In the genomic region with DNA sequence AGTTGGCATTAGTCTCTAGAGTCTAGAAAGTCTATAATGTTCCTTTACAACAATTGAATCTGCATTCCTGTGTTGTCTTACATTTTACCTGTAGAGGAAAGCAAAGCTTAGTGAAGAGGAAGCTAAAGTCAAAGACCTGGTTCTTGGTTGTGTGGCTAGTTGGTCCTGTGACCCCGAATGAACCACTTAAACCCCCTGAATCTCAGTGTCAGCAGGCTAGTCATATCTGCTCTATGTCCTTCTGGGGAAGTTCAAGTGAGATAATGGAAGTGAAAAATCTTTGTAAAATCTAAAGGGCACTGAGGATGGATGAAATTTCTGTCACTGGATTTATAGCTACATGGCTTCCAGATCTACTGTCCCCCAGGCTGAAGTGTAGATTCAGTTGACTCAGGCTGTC, we compare ENCODE assay signal across 38 cellular contexts. TPM values are rescaled to one million over a fixed set of nuclear protein-coding genes. Genes with fewer than 3 reads are reported as not detected.
"Had no signal": no experiment of that assay in that cellular context is flagged by ENCODE, and none has a peak within 500 bp of the region (broad histone marks: within the 10 kb centered on the region; RNA-seq: fewer than 3 reads in every experiment).

No MANE protein-coding gene starts in this region.

- H3K27me3 Mint-ChIP-seq: brain had no signal

- H3K9me3 Mint-ChIP-seq: activated naive CD4-positive, alpha-beta T cell treated with anti-CD3 and anti-CD28 coated beads for 36 hours; activated naive CD4-positive, alpha-beta T cell treated with anti-CD3 and anti-CD28 coated beads, Interleukin-2, amount 10 ng/mL, durations not matched to agents 7 days and 5 days; activated naive CD4-positive, alpha-beta T cell treated with anti-CD3 and anti-CD28 coated beads, Interleukin-2, amount 50 U/mL, for 24 hours; activated naive CD4-positive, alpha-beta T cell treated with anti-CD3 and anti-CD28 coated beads, Interleukin-2, amount 50 U/mL, for 72 hours; activated naive CD8-positive, alpha-beta T cell treated with anti-CD3 and anti-CD28 coated beads for 36 hours; activated naive CD8-positive, alpha-beta T cell treated with anti-CD3 and anti-CD28 coated beads, Interleukin-2, amount 10 ng/mL, durations not matched to agents 7 days and 5 days; activated naive CD8-positive, alpha-beta T cell treated with anti-CD3 and anti-CD28 coated beads, Interleukin-2, amount 50 U/mL, for 24 hours; activated T-cell treated with anti-CD3 and anti-CD28 coated beads, Interleukin-2, amount 50 U/mL, for 24 hours; activated T-cell treated with anti-CD3 and anti-CD28 coated beads, Interleukin-2, amount 50 U/mL, for 4 hours; activated T-cell treated with anti-CD3 and anti-CD28 coated beads, Interleukin-2, amount 50 U/mL, for 72 hours; activated T-helper 1 cell treated with anti-CD3 and anti-CD28 coated beads, Interleukin-12 subunit alpha, Interleukin-12 subunit beta, Interleukin-2, Interleukin-4 antibody, amounts not matched to agents 30 ng/mL and 10 ng/mL and 1 ng/mL, durations not matched to agents 14 hours and 24 hours and 36 hours; activated T-helper 17 cell treated with anti-CD3 and anti-CD28 coated beads, Interleukin-2, amount 50 U/mL, for 72 hours; activated T-helper 2 cell treated with anti-CD3 and anti-CD28 coated beads, Interferon-gamma antibody, Interleukin-2, Interleukin-4, amounts not matched to agents 10 μg/mL and 5 μg/mL and 100 μg/mL, durations not matched to agents 14 hours and 24 hours and 36 hours; brain; central memory CD8-positive, alpha-beta T cell had no signal

- H3K4me1 Mint-ChIP-seq: activated naive CD4-positive, alpha-beta T cell treated with anti-CD3 and anti-CD28 coated beads, Interleukin-2, amount 10 ng/mL, durations not matched to agents 7 days and 5 days; activated naive CD4-positive, alpha-beta T cell treated with anti-CD3 and anti-CD28 coated beads, Interleukin-2, amount 50 U/mL, for 24 hours; activated naive CD8-positive, alpha-beta T cell treated with anti-CD3 and anti-CD28 coated beads for 36 hours; activated naive CD8-positive, alpha-beta T cell treated with anti-CD3 and anti-CD28 coated beads, Interleukin-2, amount 10 ng/mL, durations not matched to agents 7 days and 5 days; activated naive CD8-positive, alpha-beta T cell treated with anti-CD3 and anti-CD28 coated beads, Interleukin-2, amount 50 U/mL, for 24 hours; activated T-helper 17 cell treated with anti-CD3 and anti-CD28 coated beads, Interleukin-2, amount 50 U/mL, for 72 hours; central memory CD8-positive, alpha-beta T cell had no signal

- ATAC-seq: activated naive CD4-positive, alpha-beta T cell treated with anti-CD3 and anti-CD28 coated beads, Interleukin-2, amount 50 U/mL, for 72 hours; activated naive CD8-positive, alpha-beta T cell treated with anti-CD3 and anti-CD28 coated beads, Interleukin-2, amount 50 U/mL, for 24 hours; activated T-helper 17 cell treated with anti-CD3 and anti-CD28 coated beads, Interleukin-2, amount 50 U/mL, for 72 hours; body of pancreas had no signal

- H3K27ac Mint-ChIP-seq: activated naive CD4-positive, alpha-beta T cell treated with anti-CD3 and anti-CD28 coated beads for 36 hours; activated naive CD4-positive, alpha-beta T cell treated with anti-CD3 and anti-CD28 coated beads, Interleukin-2, amount 10 ng/mL, durations not matched to agents 7 days and 5 days; activated naive CD4-positive, alpha-beta T cell treated with anti-CD3 and anti-CD28 coated beads, Interleukin-2, amount 50 U/mL, for 24 hours; activated naive CD4-positive, alpha-beta T cell treated with anti-CD3 and anti-CD28 coated beads, Interleukin-2, amount 50 U/mL, for 72 hours; activated naive CD8-positive, alpha-beta T cell; activated naive CD8-positive, alpha-beta T cell treated with anti-CD3 and anti-CD28 coated beads for 36 hours; activated naive CD8-positive, alpha-beta T cell treated with anti-CD3 and anti-CD28 coated beads, Interleukin-2, amount 10 ng/mL, durations not matched to agents 7 days and 5 days; activated naive CD8-positive, alpha-beta T cell treated with anti-CD3 and anti-CD28 coated beads, Interleukin-2, amount 50 U/mL, for 24 hours; activated T-cell treated with anti-CD3 and anti-CD28 coated beads, Interleukin-2, amount 50 U/mL, for 24 hours; activated T-cell treated with anti-CD3 and anti-CD28 coated beads, Interleukin-2, amount 50 U/mL, for 72 hours; activated T-helper 1 cell treated with anti-CD3 and anti-CD28 coated beads, Interleukin-12 subunit alpha, Interleukin-12 subunit beta, Interleukin-2, Interleukin-4 antibody, amounts not matched to agents 30 ng/mL and 10 ng/mL and 1 ng/mL, durations not matched to agents 14 hours and 24 hours and 36 hours; activated T-helper 17 cell treated with anti-CD3 and anti-CD28 coated beads, Interleukin-2, amount 50 U/mL, for 72 hours; activated T-helper 2 cell treated with anti-CD3 and anti-CD28 coated beads, Interferon-gamma antibody, Interleukin-2, Interleukin-4, amounts not matched to agents 10 μg/mL and 5 μg/mL and 100 μg/mL, durations not matched to agents 14 hours and 24 hours and 36 hours; brain had no signal

- H3K4me3 Mint-ChIP-seq: activated naive CD4-positive, alpha-beta T cell treated with anti-CD3 and anti-CD28 coated beads for 36 hours; activated naive CD4-positive, alpha-beta T cell treated with anti-CD3 and anti-CD28 coated beads, Interleukin-2, amount 10 ng/mL, durations not matched to agents 7 days and 5 days; activated naive CD4-positive, alpha-beta T cell treated with anti-CD3 and anti-CD28 coated beads, Interleukin-2, amount 50 U/mL, for 24 hours; activated naive CD8-positive, alpha-beta T cell; activated naive CD8-positive, alpha-beta T cell treated with anti-CD3 and anti-CD28 coated beads for 36 hours; activated naive CD8-positive, alpha-beta T cell treated with anti-CD3 and anti-CD28 coated beads, Interleukin-2, amount 10 ng/mL, durations not matched to agents 7 days and 5 days; activated naive CD8-positive, alpha-beta T cell treated with anti-CD3 and anti-CD28 coated beads, Interleukin-2, amount 50 U/mL, for 24 hours; activated T-cell treated with anti-CD3 and anti-CD28 coated beads, Interleukin-2, amount 50 U/mL, for 24 hours; activated T-cell treated with anti-CD3 and anti-CD28 coated beads, Interleukin-2, amount 50 U/mL, for 4 hours; activated T-cell treated with anti-CD3 and anti-CD28 coated beads, Interleukin-2, amount 50 U/mL, for 72 hours; activated T-helper 1 cell treated with anti-CD3 and anti-CD28 coated beads, Interleukin-12 subunit alpha, Interleukin-12 subunit beta, Interleukin-2, Interleukin-4 antibody, amounts not matched to agents 30 ng/mL and 10 ng/mL and 1 ng/mL, durations not matched to agents 14 hours and 24 hours and 36 hours; activated T-helper 17 cell treated with anti-CD3 and anti-CD28 coated beads, Interleukin-2, amount 50 U/mL, for 72 hours; brain; central memory CD8-positive, alpha-beta T cell had no signal

- H3K36me3 Mint-ChIP-seq: activated naive CD4-positive, alpha-beta T cell treated with anti-CD3 and anti-CD28 coated beads, Interleukin-2, amount 10 ng/mL, durations not matched to agents 7 days and 5 days; activated naive CD4-positive, alpha-beta T cell treated with anti-CD3 and anti-CD28 coated beads, Interleukin-2, amount 50 U/mL, for 24 hours; activated naive CD4-positive, alpha-beta T cell treated with anti-CD3 and anti-CD28 coated beads, Interleukin-2, amount 50 U/mL, for 72 hours; activated naive CD8-positive, alpha-beta T cell; activated naive CD8-positive, alpha-beta T cell treated with anti-CD3 and anti-CD28 coated beads for 36 hours; activated naive CD8-positive, alpha-beta T cell treated with anti-CD3 and anti-CD28 coated beads, Interleukin-2, amount 10 ng/mL, durations not matched to agents 7 days and 5 days had no signal

- DNase-seq: activated effector memory CD4-positive, alpha-beta T cell treated with anti-CD3 and anti-CD28 coated beads, Interleukin-2, amount 50 U/mL, for 16 hours; activated effector memory CD4-positive, alpha-beta T cell treated with Interleukin-2 at 50 U/mL for 16 hours; activated gamma-delta T cell; activated gamma-delta T cell treated with Interleukin-2 at 50 U/mL for 16 hours; activated naive CD4-positive, alpha-beta T cell; activated naive CD4-positive, alpha-beta T cell treated with anti-CD3 and anti-CD28 coated beads for 36 hours; activated naive CD4-positive, alpha-beta T cell treated with anti-CD3 and anti-CD28 coated beads, Interleukin-2, amount 10 ng/mL, durations not matched to agents 7 days and 5 days; activated naive CD4-positive, alpha-beta T cell treated with anti-CD3 and anti-CD28 coated beads, Interleukin-2, amount 50 U/mL, for 16 hours; activated naive CD4-positive, alpha-beta T cell treated with Interleukin-2 at 50 U/mL for 16 hours; activated naive CD8-positive, alpha-beta T cell treated with anti-CD3 and anti-CD28 coated beads for 36 hours; activated naive CD8-positive, alpha-beta T cell treated with anti-CD3 and anti-CD28 coated beads, Interleukin-2, amount 10 ng/mL, durations not matched to agents 7 days and 5 days; activated naive CD8-positive, alpha-beta T cell treated with anti-CD3 and anti-CD28 coated beads, Interleukin-2, amount 50 U/mL, for 24 hours; activated T-cell treated with anti-CD3 and anti-CD28 coated beads for 4 hours; activated T-cell treated with anti-CD3 and anti-CD28 coated beads, Interleukin-2, amount 50 U/mL, for 1 hour; activated T-cell treated with anti-CD3 and anti-CD28 coated beads, Interleukin-2, amount 50 U/mL, for 24 hours; activated T-cell treated with anti-CD3 and anti-CD28 coated beads, Interleukin-2, amount 50 U/mL, for 4 hours; activated T-cell treated with anti-CD3 and anti-CD28 coated beads, Interleukin-2, amount 50 U/mL, for 48 hours; activated T-cell treated with anti-CD3 and anti-CD28 coated beads, Interleukin-2, amount 50 U/mL, for 72 hours; adrenal gland; amniotic stem cell; amygdala; anterior cingulate cortex; aorta; body of pancreas; brain microvascular endothelial cell; caudate nucleus; cerebellar nuclear complex had no signal

RNA-seq across cellular contexts. Expression of a gene that starts 24.0 kb away (rescaled TPM):
- total RNA-seq: body of pancreas, bronchial epithelial cell, cardiac muscle cell, chondrocyte had no signal
- polyA plus RNA-seq: cardiac muscle cell had no signal
